In the genomic region with DNA sequence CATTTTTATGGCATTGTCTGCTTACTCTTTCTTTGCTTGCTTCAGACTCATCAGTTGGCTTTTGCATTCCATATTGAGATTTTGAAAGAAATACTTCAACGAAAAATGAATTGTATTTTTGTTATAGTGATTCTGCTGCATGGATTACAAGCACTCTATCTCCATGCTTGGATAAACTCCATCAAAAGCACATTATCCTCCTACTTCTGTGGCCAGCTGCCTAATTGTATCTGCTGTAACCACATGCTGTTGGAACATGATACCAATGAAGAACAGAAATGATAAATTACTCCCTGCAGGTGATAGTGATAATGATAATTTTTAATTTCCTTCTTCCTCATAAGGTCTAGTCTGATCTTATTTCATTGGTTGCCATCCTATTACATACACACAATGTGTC, we compare ENCODE assay signal across 13 cellular contexts.
DNase-seq lines count a peak whose midpoint lies in the region; TF ChIP-seq lines count a peak whose summit lies in the region.
"Had no signal": no experiment of that assay in that cellular context is flagged by ENCODE, and none has a peak within 500 bp of the region (broad histone marks: within the 10 kb centered on the region; RNA-seq: fewer than 3 reads in every experiment).

No MANE protein-coding gene starts in this region.

- in situ Hi-C loops in astrocyte of the spinal cord (cut with HindIII; ENCODE audit: low sequenced_read_pairs): no loop called here

- no peaks in the 10 kb centered on the region for H3K36me3 ChIP-seq in breast epithelium

- intact Hi-C loops in breast epithelium (cut with DNase I; ENCODE audit: low total_unique reads): no loop called here

- no peak for TF ChIP-seq CTCF in astrocyte of the spinal cord (IDR thresholded peaks at IDR 0.05; ENCODE audit: low read depth, low read length)
- no peak for TF ChIP-seq CTCF in breast epithelium (IDR thresholded peaks at IDR 0.05)

- H3K27ac ChIP-seq in breast epithelium: no peak overlapping the region
- H3K27ac ChIP-seq: upper lobe of left lung had no signal

- H3K4me1 ChIP-seq in breast epithelium: no peaks in the 10 kb centered on the region
- H3K4me1 ChIP-seq: upper lobe of left lung had no signal

- no peaks in the 10 kb centered on the region for H3K27me3 ChIP-seq in breast epithelium
- H3K27me3 ChIP-seq: upper lobe of left lung had no signal

- H3K9me3 ChIP-seq in breast epithelium: no peaks in the 10 kb centered on the region
- H3K9me3 ChIP-seq: upper lobe of left lung had no signal

- no peak for TF ChIP-seq POLR2A in breast epithelium (IDR thresholded peaks at IDR 0.05)

- DNase-seq in DMS79 (lab: John Stamatoyannopoulos, UW) (peak; percentile 90), NCI-H1694 treated with DMSO at 0.1 percent for 48 hours (lab: John Stamatoyannopoulos, UW) (peak; percentile 86), NCI-H526 (lab: John Stamatoyannopoulos, UW) (peak; percentile 80 to 86), astrocyte of the spinal cord (ENCODE audit: low read depth, low spot score) (peak; percentile 5), SIG-M5 (lab: John Stamatoyannopoulos, UW) (no peak), medulla oblongata (ENCODE audit: extremely low spot score) (no peak), breast epithelium (ENCODE audit: low spot score in 2 of 2) (no peak), anterior cingulate cortex (lab: John Stamatoyannopoulos, UW) (no peak)
- DNase-seq: activated gamma-delta T cell, AML-193, NCI-H226, right cardiac atrium, upper lobe of left lung had no signal

- H3K4me3 ChIP-seq in astrocyte of the spinal cord (ENCODE audit: low read depth, low read length) (no peak overlapping the region), breast epithelium (no peak overlapping the region)
- H3K4me3 ChIP-seq: upper lobe of left lung had no signal

Comparison
In these comparisons a context has a peak if more than half of its experiments do, and no peak if none do; other contexts are left out.
1. DNase-seq: peak in DMS79 (single experiment), NCI-H1694 treated with DMSO at 0.1 percent for 48 hours (single experiment), NCI-H526 (2 of 2) and astrocyte of the spinal cord (single experiment); none in SIG-M5 (single experiment), medulla oblongata (single experiment), breast epithelium (0 of 2) and anterior cingulate cortex (0 of 58).